1 cellular context compared by ENCODE assay signal in genomic region chr19:54209748-54210494, GRCh38.
TF ChIP-seq lines count a peak whose summit lies in the region.

No MANE protein-coding gene starts in this region.

TF ChIP-seq in HepG2, 621 proteins besides CTCF, POLR2A, EP300 and RAD21 (continued from another document):
- TF ChIP-seq FIP1L1 (IDR thresholded peaks at IDR 0.05; ENCODE audit: borderline replicate concordance, insufficient read depth, low read depth, low read length) (no peak), ZNF564 (CRISPR knock-in tag; IDR thresholded peaks at IDR 0.05) (0 out of 2 replicates have a peak, but pooled peaks have one; percentile 26), ZNF619 (CRISPR knock-in tag; IDR thresholded peaks at IDR 0.05) (no peak), BHLHE40 (IDR thresholded peaks at IDR 0.05; ENCODE audit: low read length) (peak; percentile 45; the same call in 1 of the 2 replicates), ZNF839 (CRISPR knock-in tag; IDR thresholded peaks at IDR 0.05; ENCODE audit: borderline replicate concordance) (no peak), TGIF2 (CRISPR knock-in tag; IDR thresholded peaks at IDR 0.05) (peak; percentile 62; the same call in 1 of the 2 replicates), SYNCRIP (IDR thresholded peaks at IDR 0.05; ENCODE audit: insufficient read depth, low read depth, low read length) (no peak), UBTF (CRISPR knock-in tag; IDR thresholded peaks at IDR 0.05) (peak; percentile 22; the same call in 1 of the 2 replicates), ELF3 (CRISPR knock-in tag; IDR thresholded peaks at IDR 0.05) (peak; percentile 56), ZNF772 (CRISPR knock-in tag; IDR thresholded peaks at IDR 0.05) (no peak), ZFP37 (CRISPR knock-in tag; IDR thresholded peaks at IDR 0.05; ENCODE audit: borderline replicate concordance) (no peak), ELF1 (CRISPR knock-in tag; IDR thresholded peaks at IDR 0.05) (peak; percentile 21; the same call in 1 of the 2 replicates), SOX5 (CRISPR knock-in tag; IDR thresholded peaks at IDR 0.05; ENCODE audit: borderline replicate concordance) (peak; percentile 68; the same call in 1 of the 2 replicates), CSRNP2 (CRISPR knock-in tag; conservative IDR thresholded peaks at IDR 0.05; ENCODE audit: low read depth) (no peak), ZNF75D (CRISPR knock-in tag; IDR thresholded peaks at IDR 0.05; ENCODE audit: borderline replicate concordance) (no peak), NONO (IDR thresholded peaks at IDR 0.05) (no peak), NONO (CRISPR knock-in tag; conservative IDR thresholded peaks at IDR 0.05) (peak; percentile 81), ZFY (CRISPR knock-in tag; IDR thresholded peaks at IDR 0.05) (peak; percentile 59), PBX2 (CRISPR knock-in tag; IDR thresholded peaks at IDR 0.05) (no peak), ATF4 (CRISPR knock-in tag; IDR thresholded peaks at IDR 0.05) (peak in 1 of 2 experiments; percentile 74; a peak in 2 of 4 replicates), YEATS2 (CRISPR knock-in tag; IDR thresholded peaks at IDR 0.05; ENCODE audit: borderline replicate concordance) (peak; percentile 47; the same call in 1 of the 2 replicates), TEAD2 (CRISPR knock-in tag; IDR thresholded peaks at IDR 0.05) (no peak), ASH2L (IDR thresholded peaks at IDR 0.05; ENCODE audit: insufficient read length, low read depth, low read length) (peak; percentile 5), SMAD3 (CRISPR knock-in tag; IDR thresholded peaks at IDR 0.05) (peak; percentile 62; the same call in 1 of the 2 replicates), NFRKB (IDR thresholded peaks at IDR 0.05) (no peak), MIER2 (CRISPR knock-in tag; IDR thresholded peaks at IDR 0.05) (peak; percentile 37; the same call in 1 of the 2 replicates), ATF2 (CRISPR knock-in tag; IDR thresholded peaks at IDR 0.05) (peak; percentile 66; the same call in 1 of the 2 replicates), SALL2 (CRISPR knock-in tag; IDR thresholded peaks at IDR 0.05) (0 out of 2 replicates have a peak, but pooled peaks have one; percentile 61), SKI (IDR thresholded peaks at IDR 0.05; ENCODE audit: partially characterized antibody) (no peak), HOMEZ (CRISPR knock-in tag; IDR thresholded peaks at IDR 0.05; ENCODE audit: low read depth) (peak; percentile 48; the same call in 1 of the 2 replicates), ETV5 (CRISPR knock-in tag; IDR thresholded peaks at IDR 0.05; ENCODE audit: borderline replicate concordance) (0 out of 2 replicates have a peak, but pooled peaks have one; percentile 30), KDM5B (CRISPR knock-in tag; IDR thresholded peaks at IDR 0.05; ENCODE audit: borderline replicate concordance) (0 out of 2 replicates have a peak, but pooled peaks have one; percentile 15)
